Comparison of ENCODE assay signal across 8 cellular contexts in the genomic region with DNA sequence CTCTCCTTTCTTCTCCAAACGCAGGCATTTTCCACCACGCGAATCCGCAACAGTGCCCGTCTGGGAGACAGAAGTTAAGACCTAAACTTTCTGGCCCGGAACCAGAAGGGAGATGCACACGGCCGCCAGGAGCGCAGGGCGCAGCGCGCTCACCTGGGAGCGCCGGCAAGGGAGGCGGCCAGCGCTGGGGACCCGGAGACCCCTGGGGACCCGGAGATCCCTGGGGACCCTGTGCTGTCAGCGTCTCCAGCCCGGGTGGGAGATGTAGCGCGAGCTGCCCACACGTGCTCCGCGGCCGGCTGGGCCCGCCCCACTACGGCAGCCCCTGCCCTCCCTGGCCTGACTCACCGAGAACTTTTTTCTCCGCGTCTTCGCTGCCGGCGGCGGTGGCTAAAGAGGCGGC. TPM values are rescaled to one million over a fixed set of nuclear protein-coding genes. Genes with fewer than 3 reads are reported as not detected.
A peak's percentile ranks its signal among the peaks of the same experiment; 100 is the strongest.
DNase-seq lines count a peak whose midpoint lies in the region; ATAC-seq and TF ChIP-seq lines count a peak whose summit lies in the region.

No MANE protein-coding gene starts in this region.

- H3K9me3 ChIP-seq in liver (ENCODE audit: control insufficient read depth in 4 of 4, low read length in 3 of 4): no peaks in the 10 kb centered on the region

- H3K27ac ChIP-seq in HL-60 (replicated peaks) (peak overlapping the region; percentile 94), liver (ENCODE audit: low read depth in 1 of 2, low read length in 2 of 2) (peak overlapping the region; percentile 85 to 90)

- ATAC-seq in GM19463 (IDR thresholded peaks at IDR 0.05; ENCODE audit: unreplicated experiment): peak; percentile 41

- TF ChIP-seq RAD21 in liver (IDR thresholded peaks at IDR 0.05): no peak

- H3K27me3 ChIP-seq in HL-60 (ENCODE audit: insufficient read depth, poor library complexity, severe bottlenecking) (no peaks in the 10 kb centered on the region), liver (ENCODE audit: control insufficient read depth in 4 of 4, insufficient read depth in 4 of 4, low read length in 3 of 4) (peaks cover 0 to 9% (median 0%) of the 10 kb centered on the region in 4 donors)

- peak; percentile 28 for DNase-seq in COLO829 (ENCODE audit: low spot score)
- DNase-seq in HL-60 (ENCODE audit: low read depth in 1 of 2, low spot score in 1 of 2): peak; percentile 37 to 42
- DNase-seq in activated CD4-positive, alpha-beta T cell treated with anti-CD3 and anti-CD28 coated beads for 1 hour: peak; percentile 13
- DNase-seq in cortex of kidney (lab: John Stamatoyannopoulos, UW): peak; percentile 7
- peak; percentile 25 for DNase-seq in stimulated activated CD8-positive, alpha-beta memory T cell treated with anti-CD3 and anti-CD28 coated beads, Interleukin-15, amount 100 ng/mL, for 24 hours (ENCODE audit: low read depth)
- DNase-seq in NCI-H524 treated with DMSO at 0.1 percent for 48 hours (lab: John Stamatoyannopoulos, UW): no peak

- H3K36me3 ChIP-seq in liver (ENCODE audit: control insufficient read depth in 4 of 4, insufficient read depth in 3 of 4, low read depth in 1 of 4, low read length in 3 of 4): peaks cover 0 to under 1% (median 0%) of the 10 kb centered on the region in 4 donors

- H3K9ac ChIP-seq in liver (ENCODE audit: low read depth in 1 of 2, low read length in 2 of 2): peak overlapping the region; percentile 79 to 83

- H3K4me1 ChIP-seq in liver (ENCODE audit: control insufficient read depth in 4 of 4, insufficient read depth in 4 of 4, low read length in 3 of 4): peaks cover 0 to 13% (median 6%) of the 10 kb centered on the region in 4 donors

- TF ChIP-seq CTCF in HL-60 (IDR thresholded peaks at IDR 0.05; ENCODE audit: insufficient read depth, low read length): no peak
- no peak for TF ChIP-seq CTCF in liver (IDR thresholded peaks at IDR 0.05; ENCODE audit: low read depth, low read length, missing input control)

- 1% methylated on average over 36 of the region's 36 CpGs for WGBS in liver

- H3K4me3 ChIP-seq in HL-60 (replicated peaks; ENCODE audit: insufficient read depth, low read length): peak overlapping the region; percentile 54
- H3K4me3 ChIP-seq in liver (ENCODE audit: low read depth in 1 of 3, low read length in 3 of 3): peak overlapping the region; percentile 89 to 94 (median 92)

TF ChIP-seq in liver, 16 proteins besides CTCF, POLR2A, EP300 and RAD21:
- TF ChIP-seq TAF1 (conservative IDR thresholded peaks at IDR 0.05): no peak
- no peak for TF ChIP-seq FOXA1 (IDR thresholded peaks at IDR 0.05)

RNA-seq across cellular contexts. Expression of gene YBX3, which starts 0.6 kb away (rescaled TPM):
- total RNA-seq in liver: 100 to 1,000 TPM in 1 of 2 donors, 1 to 10 TPM in 1; 9.2 to 116 TPM
- 10 to 100 TPM in 1 of 2 donors, 1 to 10 TPM in 1; 6.8 to 22.3 TPM for polyA plus RNA-seq in liver

RNA-seq across cellular contexts. Expression of gene STYK1, which starts 48.7 kb away (rescaled TPM):
- total RNA-seq in liver: 1 to 10 TPM in 1 of 2 donors, under 1 TPM in 1; 0.08 to 1.3 TPM
- polyA plus RNA-seq in liver: under 1 TPM in 1 of 2 donors, not detected in 1; 0.03 TPM
